23 cellular contexts compared by ENCODE assay signal in the genomic region with DNA sequence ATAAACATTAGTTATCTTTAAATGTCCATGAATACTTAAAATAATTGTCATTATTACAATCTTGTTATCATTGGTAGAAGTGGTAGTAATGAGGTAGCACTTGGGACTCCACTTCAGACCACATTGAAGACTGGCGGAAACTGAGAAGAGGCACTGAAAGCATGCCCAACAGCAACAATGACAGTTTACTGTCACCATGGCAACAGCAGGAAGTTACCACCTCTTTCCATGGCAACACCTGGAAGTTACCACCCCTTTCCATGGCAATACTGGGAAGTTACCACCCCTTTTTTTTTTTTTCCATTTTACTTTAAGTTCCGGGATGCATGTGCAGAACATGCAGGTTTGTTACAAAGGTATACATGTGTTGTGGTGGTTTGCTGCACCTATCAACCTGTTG.
"Had no signal": no experiment of that assay in that cellular context is flagged by ENCODE, and none has a peak within 500 bp of the region (broad histone marks: within the 10 kb centered on the region; RNA-seq: fewer than 3 reads in every experiment).

No MANE protein-coding gene starts in this region.

- H3K4me3 Mint-ChIP-seq: IgD-negative memory B cell had no signal

- H3K4me2 ChIP-seq: PC-9 had no signal

- H3K27ac ChIP-seq: PC-9, Peyer's patch, SJCRH30 had no signal

- H3K36me3 ChIP-seq: MG63, Peyer's patch, SJCRH30 had no signal

- H3K27me3 Mint-ChIP-seq: IgD-negative memory B cell had no signal

- H3K27ac Mint-ChIP-seq: IgD-negative memory B cell had no signal

- H3K27me3 ChIP-seq: MG63, Peyer's patch, SJCRH30 had no signal

- ATAC-seq: Right ventricle myocardium inferior, SK-N-SH treated with all-trans-retinoic acid at 6 μM for 48 hours had no signal

- H3K9me3 ChIP-seq: MG63, Peyer's patch, SJCRH30 had no signal

- H3K36me3 Mint-ChIP-seq: IgD-negative memory B cell had no signal

- H3K4me1 ChIP-seq: Peyer's patch, SJCRH30 had no signal

- H3K4me3 ChIP-seq: MG63, PC-9, Peyer's patch, SJCRH30 had no signal

- H3K4me1 Mint-ChIP-seq: IgD-negative memory B cell had no signal

- H2AFZ ChIP-seq: PC-9 had no signal

- DNase-seq: KBM-7; MG63; NCI-H1092; NCI-H1105 treated with DMSO at 0.1 percent for 48 hours; NCI-H1417 treated with DMSO at 0.1 percent for 48 hours; NCI-H146; NCI-H1694 treated with DMSO at 0.1 percent for 48 hours; NCI-H1930; NCI-H2081; NCI-H2107; NCI-H2227 treated with DMSO at 0.1 percent for 48 hours; NCI-H524; NCI-H69; NCI-H774; NK-92 treated with Interleukin-12 subunit alpha and Interleukin-12 subunit beta, amount 100 ng/mL, for 24 hours; OCI-M1; PC-9; Peyer's patch; SHP77 treated with DMSO at 0.1 percent for 48 hours; SJCRH30 had no signal
